In genomic region chr19:55352040-55352439, GRCh38 we compare ENCODE assay signal across 28 cellular contexts. TPM values are rescaled to one million over a fixed set of nuclear protein-coding genes. Genes with fewer than 3 reads are reported as not detected.
DNase-seq lines count a peak whose midpoint lies in the region; ATAC-seq and TF ChIP-seq lines count a peak whose summit lies in the region.
"Had no signal": no experiment of that assay in that cellular context is flagged by ENCODE, and none has a peak within 500 bp of the region (broad histone marks: within the 10 kb centered on the region; RNA-seq: fewer than 3 reads in every experiment).

No MANE protein-coding gene starts in this region.

- POLR2A ChIA-PET in MCF 10A (lab: Yijun Ruan, JAX) = interaction anchor here (0.6 to 1.2 kb wide), 4 partner anchors 13 to 133 kb away, joined by 3 to 7 read pairs (median 3); partner anchors contain the start of genes IL11, KMT5C and NAT14
- POLR2A ChIA-PET in PC-3 (lab: Charles Lee; ENCODE audit: unreplicated experiment) = interaction anchor here (0.6 kb wide), 1 partner anchor 13 kb away, joined by 4 read pairs; the partner anchor contains the start of gene KMT5C

- H3K4me1 ChIP-seq in breast epithelium = peaks cover 0 to 4% of the 10 kb centered on the region in 2 donors
- peaks cover 45% of the 10 kb centered on the region for H3K4me1 ChIP-seq in PC-3 (ENCODE audit: insufficient read depth, low read length)
- peaks cover 0 to 15% of the 10 kb centered on the region in 2 donors for H3K4me1 ChIP-seq in gastrocnemius medialis
- H3K4me1 ChIP-seq in right lobe of liver = peaks cover 0 to 6% (median 0%) of the 10 kb centered on the region in 4 donors

- no peak overlapping the region for H3K27ac Mint-ChIP-seq in MCF 10A (ENCODE audit: low read depth, unreplicated experiment)
- no peak overlapping the region for H3K27ac Mint-ChIP-seq in effector memory CD8-positive, alpha-beta T cell
- H3K27ac Mint-ChIP-seq: T-helper 1 cell treated with Interleukin-12 subunit alpha and Interleukin-12 subunit beta and Interleukin-4 antibody, amounts not matched to agents 30 μg/mL and 1 μg/mL, for 36 hours had no signal

- H3K9me2 ChIP-seq in PC-3 (replicated peaks; ENCODE audit: low read length) = no peaks in the 10 kb centered on the region

- BruUV-seq in MCF 10A (replicated peaks; lab: Mats Ljungman, UMichigan) = no TSS peak
- no TSS peak for BruUV-seq in PC-3 (replicated peaks; lab: Mats Ljungman, UMichigan)

- in situ Hi-C loops in gastrocnemius medialis (cut with MboI; ENCODE audit: low sequenced_read_pairs in 4 of 4) = no loop called here

- WGBS in lower leg skin, 2 donors = 49 to 87% methylated on average over 6 of the region's 6 CpGs
- no CpG with 5 or more reads among the region's 6 CpGs for WGBS in right lobe of liver (ENCODE audit: insufficient coverage, low coverage, low lambda C conversion rate, missing lambda C conversion rate)

- H3K36me3 ChIP-seq in breast epithelium = no peaks in the 10 kb centered on the region
- H3K36me3 ChIP-seq in PC-3 (ENCODE audit: low read depth, low read length) = no peaks in the 10 kb centered on the region; the same call in 1 of the 2 replicates
- H3K36me3 ChIP-seq in gastrocnemius medialis = no peaks in the 10 kb centered on the region
- no peaks in the 10 kb centered on the region for H3K36me3 ChIP-seq in right lobe of liver
- H3K36me3 ChIP-seq: SJSA1 had no signal

- no peaks in the 10 kb centered on the region for H3K9me3 Mint-ChIP-seq in MCF 10A (ENCODE audit: unreplicated experiment)
- H3K9me3 Mint-ChIP-seq in effector memory CD8-positive, alpha-beta T cell = no peaks in the 10 kb centered on the region
- H3K9me3 Mint-ChIP-seq: natural killer cell; T-helper 1 cell treated with Interleukin-12 subunit alpha and Interleukin-12 subunit beta and Interleukin-4 antibody, amounts not matched to agents 30 μg/mL and 1 μg/mL, for 36 hours had no signal

- DNase-seq in MCF 10A (ENCODE audit: unreplicated experiment) (peak; percentile 68), breast epithelium (ENCODE audit: low spot score in 2 of 2) (no peak), PC-3 (peak; percentile 89), gastrocnemius medialis (no peak), HCEC 1CT (no peak), lower leg skin (ENCODE audit: low spot score in 2 of 2) (no peak), right lobe of liver (no peak)
- DNase-seq in effector memory CD8-positive, alpha-beta T cell = no peak
- DNase-seq: activated CD4-positive, alpha-beta T cell treated with anti-CD3 and anti-CD28 coated beads, Interleukin-2, amount 50 U/mL, for 1 hour; activated T-cell treated with anti-CD3 and anti-CD28 coated beads for 4 hours; amniotic stem cell; C1 segment of cervical spinal cord; cortex of kidney; heart left ventricle; midbrain; natural killer cell; NCI-H1105; NCI-H2081; NCI-H446 treated with DMSO at 0.1 percent for 48 hours; NK-92 treated with Interleukin-12 subunit alpha and Interleukin-12 subunit beta, amount 100 ng/mL, for 24 hours; Peyer's patch; stimulated activated CD4-positive, alpha-beta T cell treated with anti-CD3 and anti-CD28 coated beads, Interleukin-15, amount 100 ng/mL, for 24 hours; upper lobe of left lung had no signal

- H3K4me3 ChIP-seq in breast epithelium (no peak overlapping the region), PC-3 (ENCODE audit: low read length) (no peak overlapping the region), gastrocnemius medialis (no peak overlapping the region), lower leg skin (ENCODE audit: low read depth, poor library complexity, severe bottlenecking) (no peak overlapping the region), right lobe of liver (no peak overlapping the region)
- H3K4me3 ChIP-seq: heart left ventricle, Peyer's patch, SJSA1, upper lobe of left lung had no signal

- peaks cover 9% of the 10 kb centered on the region for H3K36me3 Mint-ChIP-seq in MCF 10A (ENCODE audit: insufficient read depth, unreplicated experiment)
- peaks cover 22% of the 10 kb centered on the region for H3K36me3 Mint-ChIP-seq in effector memory CD8-positive, alpha-beta T cell (ENCODE audit: insufficient read depth)
- H3K36me3 Mint-ChIP-seq: natural killer cell had no signal

- peak overlapping the region; percentile 91 for H3K4me2 ChIP-seq in PC-3 (ENCODE audit: low read length)
- H3K4me2 ChIP-seq: KMS-11 had no signal

- H3K9me3 ChIP-seq in breast epithelium (no peaks in the 10 kb centered on the region), PC-3 (ENCODE audit: low read length) (no peaks in the 10 kb centered on the region), gastrocnemius medialis (no peaks in the 10 kb centered on the region), right lobe of liver (no peaks in the 10 kb centered on the region)
- H3K9me3 ChIP-seq: heart left ventricle, Peyer's patch, upper lobe of left lung had no signal

- H3K27ac ChIP-seq in breast epithelium (no peak overlapping the region), PC-3 (ENCODE audit: low read length) (peak overlapping the region; percentile 49), gastrocnemius medialis (no peak overlapping the region), right lobe of liver (no peak overlapping the region)
- H3K27ac ChIP-seq: heart left ventricle, KMS-11, Peyer's patch, SJSA1, upper lobe of left lung had no signal

- H3K9ac ChIP-seq in PC-3 (ENCODE audit: low read length) = no peak overlapping the region
- H3K9ac ChIP-seq: KMS-11 had no signal

- H3K79me2 ChIP-seq in PC-3 (ENCODE audit: low read length) = no peaks in the 10 kb centered on the region

- peaks cover 5% of the 10 kb centered on the region for H3K27me3 Mint-ChIP-seq in MCF 10A (ENCODE audit: insufficient read depth, unreplicated experiment)
- peaks cover 29 to 49% of the 10 kb centered on the region in 2 donors for H3K27me3 Mint-ChIP-seq in effector memory CD8-positive, alpha-beta T cell

- CTCF ChIA-PET in MCF 10A (lab: Yijun Ruan, JAX) = interaction anchor here (0.7 to 2.2 kb wide), 3 partner anchors 14 to 60 kb away, joined by 4 to 9 read pairs (median 6); no protein-coding TSS in a partner anchor
- CTCF ChIA-PET in PC-3 (lab: Charles Lee) = no interaction called here

- TF ChIP-seq CTCF in MCF 10A (IDR thresholded peaks at IDR 0.05; ENCODE audit: unreplicated experiment) = no peak
- no peak for TF ChIP-seq CTCF in breast epithelium (IDR thresholded peaks at IDR 0.05)
- no peak for TF ChIP-seq CTCF in PC-3 (conservative IDR thresholded peaks at IDR 0.05; ENCODE audit: low read depth, low read length)
- no peak for TF ChIP-seq CTCF in gastrocnemius medialis (IDR thresholded peaks at IDR 0.05 in 4 of 5, conservative IDR thresholded peaks at IDR 0.05 in 1 of 5)
- no peak for TF ChIP-seq CTCF in lower leg skin (IDR thresholded peaks at IDR 0.05)
- no peak for TF ChIP-seq CTCF in right lobe of liver (IDR thresholded peaks at IDR 0.05)

- no peak overlapping the region for H3K4me3 Mint-ChIP-seq in MCF 10A (ENCODE audit: unreplicated experiment)
- peak overlapping the region in 1 of 2 donors; percentile 81 for H3K4me3 Mint-ChIP-seq in effector memory CD8-positive, alpha-beta T cell

- intact Hi-C loops in MCF 10A (cut with micrococcal nuclease) = loop anchor here (2.0 kb wide), 1 partner anchor 13 kb away; the partner anchor contains the start of gene KMT5C
- intact Hi-C loops in breast epithelium (cut with DNase I; ENCODE audit: low total_unique reads) = no loop called here
- intact Hi-C loops in PC-3 (cut with micrococcal nuclease) = no loop called here
- intact Hi-C loops in gastrocnemius medialis (cut with DNase I; ENCODE audit: low total_unique reads) = no loop called here
- intact Hi-C loops in lower leg skin (cut with DNase I; ENCODE audit: low total_unique reads) = no loop called here
- intact Hi-C loops in right lobe of liver (cut with DNase I) = no loop called here

- H3F3A ChIP-seq in PC-3 (ENCODE audit: low read length, unreplicated experiment) = no peaks in the 10 kb centered on the region

- ATAC-seq in PC-3 (peak; percentile 41), gastrocnemius medialis (no peak), right lobe of liver (no peak)
- peak; percentile 21 for ATAC-seq in effector memory CD8-positive, alpha-beta T cell (replicated peaks)
- ATAC-seq: heart left ventricle, natural killer cell, sciatic nerve had no signal

- no peaks in the 10 kb centered on the region for H4K20me1 ChIP-seq in PC-3 (ENCODE audit: low read length)

- H3K4me1 Mint-ChIP-seq in MCF 10A (ENCODE audit: insufficient read depth, unreplicated experiment) = peaks cover 19% of the 10 kb centered on the region
- H3K4me1 Mint-ChIP-seq in effector memory CD8-positive, alpha-beta T cell (ENCODE audit: low read depth in 2 of 2) = peaks cover 25 to 29% of the 10 kb centered on the region in 2 donors

- TF ChIP-seq POLR2A in breast epithelium (IDR thresholded peaks at IDR 0.05) = no peak
- no peak for TF ChIP-seq POLR2A in gastrocnemius medialis (IDR thresholded peaks at IDR 0.05)
- no peak for TF ChIP-seq POLR2A in lower leg skin (IDR thresholded peaks at IDR 0.05)
- TF ChIP-seq POLR2A in right lobe of liver (IDR thresholded peaks at IDR 0.05) = no peak

- H2AFZ ChIP-seq in PC-3 (ENCODE audit: low read length) = no peak overlapping the region

- H3K27me3 ChIP-seq in breast epithelium (peaks cover 11 to 32% of the 10 kb centered on the region in 2 donors), PC-3 (ENCODE audit: low read length) (peaks cover 17% of the 10 kb centered on the region), gastrocnemius medialis (peaks cover 39 to 57% (median 54%) of the 10 kb centered on the region in 3 donors), right lobe of liver (peaks cover 0 to 11% of the 10 kb centered on the region in 2 donors)

RNA-seq across cellular contexts. Expression of gene COX6B2, which starts 2.5 kb away (rescaled TPM):
- total RNA-seq in MCF 10A (2022) (0.33 and 0.93 TPM in 2 replicates), breast epithelium (1 to 10 TPM in 1 of 3 donors, under 1 TPM in 1, not detected in 1; 0.73 to 1.3 TPM), PC-3 (2014; rRNA removed) (0.80 and 2.4 TPM in 2 replicates), gastrocnemius medialis (not detected), lower leg skin (1 to 10 TPM in 1 of 4 donors, under 1 TPM in 2, not detected in 1; 0.42 to 1.1 (median 0.49) TPM), right lobe of liver (not detected)
- total RNA-seq: Peyer's patch had no signal

RNA-seq across cellular contexts. Expression of gene GARIN5B, which starts 11.0 kb away (rescaled TPM):
- total RNA-seq in MCF 10A (2022) (not detected in 2 replicates), breast epithelium (not detected), PC-3 (2014; rRNA removed) (not detected in 2 replicates), gastrocnemius medialis (not detected), lower leg skin (not detected), right lobe of liver (not detected)
- total RNA-seq: H4, heart left ventricle, natural killer cell, Peyer's patch, sciatic nerve, upper lobe of left lung had no signal

RNA-seq across cellular contexts. Expression of gene KMT5C, which starts 12.4 kb away (rescaled TPM):
- 12.9 and 16.8 TPM in 2 replicates for total RNA-seq in MCF 10A (2022)
- 10 to 100 TPM in 2 of 3 donors, 1 to 10 TPM in 1; 6.1 to 20.8 (median 18.4) TPM for total RNA-seq in breast epithelium
- 21.9 and 36.6 TPM in 2 replicates for total RNA-seq in PC-3 (2014; rRNA removed)
- 1 to 10 TPM; 2.5 to 5.4 (median 4.5) TPM for total RNA-seq in gastrocnemius medialis
- total RNA-seq in lower leg skin = 10 to 100 TPM; 16.5 to 25.4 (median 20.3) TPM
- 1 to 10 TPM; 2.3 to 5.3 (median 3.7) TPM for total RNA-seq in right lobe of liver

RNA-seq across cellular contexts. Expression of gene IL11, which starts 18.2 kb away (rescaled TPM):
- total RNA-seq in MCF 10A (2022) (4.2 TPM in 2 replicates), breast epithelium (1 to 10 TPM in 1 of 3 donors, under 1 TPM in 1, not detected in 1; 0.29 to 1.3 TPM), PC-3 (2014; rRNA removed) (7.5 and 10.7 TPM in 2 replicates), gastrocnemius medialis (under 1 TPM in 1 of 4 donors, not detected in 3; 0.66 TPM), lower leg skin (under 1 TPM in 3 of 4 donors, not detected in 1; 0.23 to 0.68 (median 0.46) TPM), right lobe of liver (not detected)
- total RNA-seq: Peyer's patch had no signal

RNA-seq across cellular contexts. Expression of gene TMEM190, which starts 24.6 kb away (rescaled TPM):
- total RNA-seq in MCF 10A (2022) = 0.58 and 0.59 TPM in 2 replicates
- not detected for total RNA-seq in breast epithelium
- total RNA-seq in PC-3 (2014; rRNA removed) = not detected in 2 replicates
- not detected for total RNA-seq in gastrocnemius medialis
- total RNA-seq in lower leg skin = not detected
- total RNA-seq in right lobe of liver = not detected
- total RNA-seq: H4, heart left ventricle, natural killer cell, Peyer's patch, sciatic nerve, SJSA1 had no signal

Comparison
In these comparisons a context has a peak if more than half of its experiments do, and no peak if none do; other contexts are left out.
1. DNase-seq: peak in MCF 10A (single experiment) and PC-3 (single experiment); none in breast epithelium (0 of 2), effector memory CD8-positive, alpha-beta T cell (0 of 3), gastrocnemius medialis (0 of 2), HCEC 1CT (single experiment), lower leg skin (0 of 2) and right lobe of liver (0 of 3).
2. ATAC-seq: peak in PC-3 (single experiment) and effector memory CD8-positive, alpha-beta T cell (single experiment); none in gastrocnemius medialis (0 of 2) and right lobe of liver (0 of 4).